In the genomic region with DNA sequence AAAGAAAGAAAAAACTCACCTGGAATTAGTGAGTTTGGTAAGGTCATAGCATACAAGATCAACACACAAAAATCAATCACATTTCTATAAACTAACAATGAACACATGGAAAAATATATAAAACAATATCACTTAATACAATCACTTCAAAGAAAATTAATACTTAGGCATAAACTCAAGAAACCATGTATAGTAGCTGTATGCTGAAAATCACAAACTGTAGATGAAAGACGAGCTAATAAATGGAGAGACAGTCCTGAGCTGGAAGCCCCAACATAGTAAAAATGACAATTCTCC, we compare ENCODE assay signal across 9 cellular contexts.
DNase-seq lines count a peak whose midpoint lies in the region; ATAC-seq and TF ChIP-seq lines count a peak whose summit lies in the region.
"Had no signal": no experiment of that assay in that cellular context is flagged by ENCODE, and none has a peak within 500 bp of the region (broad histone marks: within the 10 kb centered on the region; RNA-seq: fewer than 3 reads in every experiment).

No MANE protein-coding gene starts in this region.

- peak overlapping the region in 3 of 4 donors; percentile 86 to 95 (median 89) for H3K27ac ChIP-seq in esophagus squamous epithelium

- H3K4me3 Mint-ChIP-seq in activated CD4-positive, alpha-beta T cell treated with anti-CD3 and anti-CD28 coated beads for 36 hours: peak overlapping the region; percentile 92
- H3K4me3 Mint-ChIP-seq in activated B cell treated with CpG ODN at 0.5 μM for 24 hours: peak overlapping the region; percentile 96
- peak overlapping the region; percentile 98 for H3K4me3 Mint-ChIP-seq in stimulated activated effector memory CD8-positive, alpha-beta T cell treated with anti-CD3 and anti-CD28 coated beads, Interleukin-12 subunit alpha, Interleukin-12 subunit beta, amount 100 ng/mL, for 72 hours

- CTCF ChIA-PET in activated CD4-positive, alpha-beta T cell treated with anti-CD3 and anti-CD28 coated beads for 36 hours (lab: Charles Lee): interaction anchor here (0.6 to 2.4 kb wide), 12 partner anchors 10 to 244 kb away, joined by 3 to 15 read pairs (median 4); a partner anchor contains a TSS
- CTCF ChIA-PET in activated B cell treated with CpG ODN at 0.5 μM for 24 hours (lab: Charles Lee): interaction anchor here (0.8 to 3.1 kb wide), 8 partner anchors 9 to 281 kb away, joined by 3 to 21 read pairs (median 3); a partner anchor contains a TSS

- no peak for ATAC-seq in activated CD4-positive, alpha-beta T cell treated with anti-CD3 and anti-CD28 coated beads for 36 hours
- ATAC-seq in activated B cell treated with CpG ODN at 0.5 μM for 24 hours (ENCODE audit: low read depth): no peak
- ATAC-seq in stimulated activated effector memory CD8-positive, alpha-beta T cell treated with anti-CD3 and anti-CD28 coated beads, Interleukin-12 subunit alpha, Interleukin-12 subunit beta, amount 100 ng/mL, for 72 hours: no peak

- peaks cover 3% of the 10 kb centered on the region for H3K9me3 Mint-ChIP-seq in activated CD4-positive, alpha-beta T cell treated with anti-CD3 and anti-CD28 coated beads for 36 hours (ENCODE audit: low read depth)
- H3K9me3 Mint-ChIP-seq in activated B cell treated with CpG ODN at 0.5 μM for 24 hours: peaks cover 2% of the 10 kb centered on the region
- H3K9me3 Mint-ChIP-seq in stimulated activated effector memory CD8-positive, alpha-beta T cell treated with anti-CD3 and anti-CD28 coated beads, Interleukin-12 subunit alpha, Interleukin-12 subunit beta, amount 100 ng/mL, for 72 hours: no peaks in the 10 kb centered on the region

- H3K9me3 ChIP-seq in esophagus squamous epithelium: no peaks in the 10 kb centered on the region

- intact Hi-C loops in activated CD4-positive, alpha-beta T cell treated with anti-CD3 and anti-CD28 coated beads for 36 hours (cut with DNase I, micrococcal nuclease): loop anchor here (2.0 to 5.0 kb wide), 9 partner anchors 71 to 1311 kb away; a partner anchor contains a TSS
- intact Hi-C loops in activated B cell treated with CpG ODN at 0.5 μM for 24 hours (cut with micrococcal nuclease) (loop anchor here (1.0 to 10.0 kb wide), 11 partner anchors 66 to 1124 kb away; a partner anchor contains a TSS), esophagus squamous epithelium (cut with DNase I) (no loop called here)

- peaks cover 22% of the 10 kb centered on the region for H3K4me1 Mint-ChIP-seq in activated CD4-positive, alpha-beta T cell treated with anti-CD3 and anti-CD28 coated beads for 36 hours
- H3K4me1 Mint-ChIP-seq in activated B cell treated with CpG ODN at 0.5 μM for 24 hours: peaks cover 15% of the 10 kb centered on the region
- H3K4me1 Mint-ChIP-seq in stimulated activated effector memory CD8-positive, alpha-beta T cell treated with anti-CD3 and anti-CD28 coated beads, Interleukin-12 subunit alpha, Interleukin-12 subunit beta, amount 100 ng/mL, for 72 hours: peaks cover 30% of the 10 kb centered on the region

- 88 to 96% methylated on average over 1 of the region's 1 CpG for WGBS in esophagus squamous epithelium, 2 donors

- H3K27me3 Mint-ChIP-seq in activated CD4-positive, alpha-beta T cell treated with anti-CD3 and anti-CD28 coated beads for 36 hours: no peaks in the 10 kb centered on the region
- H3K27me3 Mint-ChIP-seq in activated B cell treated with CpG ODN at 0.5 μM for 24 hours: no peaks in the 10 kb centered on the region

- H3K36me3 Mint-ChIP-seq in activated CD4-positive, alpha-beta T cell treated with anti-CD3 and anti-CD28 coated beads for 36 hours (ENCODE audit: low read depth): peaks cover 4% of the 10 kb centered on the region
- H3K36me3 Mint-ChIP-seq in activated B cell treated with CpG ODN at 0.5 μM for 24 hours (ENCODE audit: low read depth): peaks cover 7% of the 10 kb centered on the region
- peaks cover 6% of the 10 kb centered on the region for H3K36me3 Mint-ChIP-seq in stimulated activated effector memory CD8-positive, alpha-beta T cell treated with anti-CD3 and anti-CD28 coated beads, Interleukin-12 subunit alpha, Interleukin-12 subunit beta, amount 100 ng/mL, for 72 hours

- POLR2A ChIA-PET in activated CD4-positive, alpha-beta T cell treated with anti-CD3 and anti-CD28 coated beads for 36 hours (lab: Charles Lee): interaction anchor here (0.9 to 1.2 kb wide), 2 partner anchors 113 to 406 kb away, joined by 3 to 4 read pairs; a partner anchor contains a TSS
- POLR2A ChIA-PET in activated B cell treated with CpG ODN at 0.5 μM for 24 hours (lab: Charles Lee): interaction anchor here (0.6 to 3.0 kb wide), 11 partner anchors 9 to 830 kb away, joined by 3 to 34 read pairs (median 5); a partner anchor contains a TSS

- H3K4me1 ChIP-seq in esophagus squamous epithelium: peaks cover 0 to 46% (median 7%) of the 10 kb centered on the region in 3 donors

- peak overlapping the region; percentile 98 for H3K27ac Mint-ChIP-seq in activated CD4-positive, alpha-beta T cell treated with anti-CD3 and anti-CD28 coated beads for 36 hours
- H3K27ac Mint-ChIP-seq in activated B cell treated with CpG ODN at 0.5 μM for 24 hours: peak overlapping the region; percentile 98
- peak overlapping the region; percentile 98 for H3K27ac Mint-ChIP-seq in stimulated activated effector memory CD8-positive, alpha-beta T cell treated with anti-CD3 and anti-CD28 coated beads, Interleukin-12 subunit alpha, Interleukin-12 subunit beta, amount 100 ng/mL, for 72 hours

- TF ChIP-seq CTCF in activated B cell treated with CpG ODN at 0.5 μM for 24 hours (IDR thresholded peaks at IDR 0.05) (no peak), esophagus squamous epithelium (IDR thresholded peaks at IDR 0.05) (no peak)

- no peak for DNase-seq in activated CD4-positive, alpha-beta T cell treated with anti-CD3 and anti-CD28 coated beads for 36 hours
- DNase-seq in activated CD4-positive, alpha-beta T cell treated with anti-CD3 and anti-CD28 coated beads for 48 hours: no peak
- DNase-seq in activated B cell treated with CpG ODN at 0.5 μM for 24 hours: no peak
- no peak for DNase-seq in esophagus squamous epithelium (lab: John Stamatoyannopoulos, UW)
- DNase-seq in stimulated activated effector memory CD8-positive, alpha-beta T cell treated with anti-CD3 and anti-CD28 coated beads, Interleukin-12 subunit alpha, Interleukin-12 subunit beta, amount 100 ng/mL, for 72 hours (ENCODE audit: low spot score in 2 of 2): no peak
- DNase-seq in activated effector memory CD4-positive, alpha-beta T cell treated with Interleukin-2 at 50 U/mL for 16 hours: no peak
- no peak for DNase-seq in superior temporal gyrus (ENCODE audit: extremely low spot score)
- DNase-seq in activated effector memory CD4-positive, alpha-beta T cell treated with anti-CD3 and anti-CD28 coated beads, Interleukin-2, amount 50 U/mL, for 16 hours: no peak
- DNase-seq: NCI-H2107 had no signal

- no peaks in the 10 kb centered on the region for H3K27me3 ChIP-seq in esophagus squamous epithelium

- H3K4me3 ChIP-seq in esophagus squamous epithelium: no peak overlapping the region

- TF ChIP-seq POLR2A in esophagus squamous epithelium (IDR thresholded peaks at IDR 0.05): no peak

- peaks cover 0 to under 1% (median 0%) of the 10 kb centered on the region in 3 donors for H3K36me3 ChIP-seq in esophagus squamous epithelium
